Comparison of ENCODE assay signal across 32 cellular contexts in genomic region chr22:20213833-20214708, GRCh38. TPM values are rescaled to one million over a fixed set of nuclear protein-coding genes. Genes with fewer than 3 reads are reported as not detected.
DNase-seq lines count a peak whose midpoint lies in the region; ATAC-seq, FAIRE-seq and TF ChIP-seq lines count a peak whose summit lies in the region.
"Had no signal": no experiment of that assay in that cellular context is flagged by ENCODE, and none has a peak within 500 bp of the region (broad histone marks: within the 10 kb centered on the region; RNA-seq: fewer than 3 reads in every experiment).

No MANE protein-coding gene starts in this region.

- H3K9me3 Mint-ChIP-seq in glutamatergic neuron (ENCODE audit: unreplicated experiment), result peaks cover 2% of the 10 kb centered on the region
- H3K9me3 Mint-ChIP-seq: activated T-helper 2 cell treated with anti-CD3 and anti-CD28 coated beads, Interferon-gamma antibody, Interleukin-2, Interleukin-4, amounts not matched to agents 10 μg/mL and 5 μg/mL and 100 μg/mL, durations not matched to agents 14 hours and 24 hours and 36 hours; neural progenitor cell; T-helper 2 cell treated with Interferon-gamma antibody and Interleukin-4, amounts not matched to agents 5 μg/mL and 100 μg/mL, for 36 hours had no signal

- peak overlapping the region; percentile 58 to 99 (median 87) for H3K4me2 ChIP-seq in BLaER1 treated with 17β-estradiol and CSF1 and Interleukin-3, amounts not matched to agents 10 nM and 100 nM
- H3K4me2 ChIP-seq in K562 (ENCODE audit: insufficient read depth, low read length), result no peak overlapping the region
- H3K4me2 ChIP-seq: neural progenitor cell had no signal

- H3K27me3 Mint-ChIP-seq in glutamatergic neuron (ENCODE audit: unreplicated experiment), result peaks cover 5% of the 10 kb centered on the region

- 4% methylated on average over 33 of the region's 33 CpGs for WGBS in K562 (ENCODE audit: insufficient coverage, low coverage, missing lambda C conversion rate)
- WGBS in sigmoid colon, 2 donors, result 79 to 80% methylated on average over 33 of the region's 33 CpGs

- H3K27me3 ChIP-seq in BLaER1 treated with 17β-estradiol and CSF1 and Interleukin-3, amounts not matched to agents 10 nM and 100 nM, result peaks cover 0 to 11% (median 0%) of the 10 kb centered on the region in 11 experiments; a peak in 3 of 22 replicates
- H3K27me3 ChIP-seq in K562 (ENCODE audit: control insufficient read depth in 2 of 2, insufficient read depth in 2 of 2, low read length in 2 of 2) (peaks cover 43 to 63% of the 10 kb centered on the region in 2 experiments), sigmoid colon (no peaks in the 10 kb centered on the region)
- H3K27me3 ChIP-seq: neural progenitor cell, right lobe of liver had no signal

- no TSS peak for BruUV-seq in K562 (replicated peaks; lab: Mats Ljungman, UMichigan)

- TF ChIP-seq RAD21 in K562 (CRISPR knock-in tag; conservative IDR thresholded peaks at IDR 0.05 in 1 of 2, IDR thresholded peaks at IDR 0.05 in 1 of 2), result no peak

- peaks cover 37 to 92% (median 86%) of the 10 kb centered on the region in 10 experiments for H3K4me1 ChIP-seq in BLaER1 treated with 17β-estradiol and CSF1 and Interleukin-3, amounts not matched to agents 10 nM and 100 nM
- H3K4me1 ChIP-seq in K562 (replicated peaks in 1 of 2; ENCODE audit: control insufficient read depth in 2 of 2, insufficient read depth in 2 of 2, low read length in 2 of 2) (peaks cover 5 to 56% of the 10 kb centered on the region in 2 experiments; a peak in 3 of 5 replicates), sigmoid colon (peaks cover 0 to 15% (median 10%) of the 10 kb centered on the region in 4 donors)
- H3K4me1 ChIP-seq: neural progenitor cell had no signal

- H3K4me1 Mint-ChIP-seq in glutamatergic neuron (ENCODE audit: low read depth, unreplicated experiment), result peaks cover 16% of the 10 kb centered on the region

- TF ChIP-seq POLR2A in K562 (conservative IDR thresholded peaks at IDR 0.05), result no peak
- no peak for TF ChIP-seq POLR2A in sigmoid colon (IDR thresholded peaks at IDR 0.05)

- peak overlapping the region in 7 of 10 experiments; percentile 18 to 55 (median 38); a peak in 9 of 20 replicates for H3K4me3 ChIP-seq in BLaER1 treated with 17β-estradiol and CSF1 and Interleukin-3, amounts not matched to agents 10 nM and 100 nM
- H3K4me3 ChIP-seq in K562 (no peak overlapping the region), sigmoid colon (no peak overlapping the region)
- H3K4me3 ChIP-seq: neural progenitor cell, right lobe of liver had no signal

- TF ChIP-seq EP300 in K562 (IDR thresholded peaks at IDR 0.05; ENCODE audit: low read length) (no peak), sigmoid colon (IDR thresholded peaks at IDR 0.05) (no peak)

- no peak overlapping the region for H2AFZ ChIP-seq in K562 (ENCODE audit: low read depth, low read length)
- H2AFZ ChIP-seq: neural progenitor cell had no signal

- H3K27ac ChIP-seq in BLaER1 treated with 17β-estradiol and CSF1 and Interleukin-3, amounts not matched to agents 10 nM and 100 nM, result peak overlapping the region in 7 of 11 experiments; percentile 35 to 60 (median 54); a peak in 12 of 22 replicates
- no peak overlapping the region for H3K27ac ChIP-seq in K562 (ENCODE audit: extremely low read depth, low read depth, low read length)
- no peak overlapping the region for H3K27ac ChIP-seq in sigmoid colon
- H3K27ac ChIP-seq: C4-2B, epithelial cell of prostate, neural progenitor cell, right lobe of liver had no signal

- CTCF ChIA-PET in K562 (lab: Yijun Ruan, JAX; ENCODE audit: low intra/inter-chr PET ratio), result interaction anchor here (0.6 kb wide), 1 partner anchor 26 kb away, joined by 3 read pairs; no protein-coding TSS in a partner anchor

- peak overlapping the region in 9 of 11 experiments; percentile 9 to 65 (median 53); a peak in 15 of 22 replicates for H3K9ac ChIP-seq in BLaER1 treated with 17β-estradiol and CSF1 and Interleukin-3, amounts not matched to agents 10 nM and 100 nM
- no peak overlapping the region for H3K9ac ChIP-seq in K562 (ENCODE audit: insufficient read depth in 1 of 2, low read depth in 2 of 2, low read length in 2 of 2)
- H3K9ac ChIP-seq: neural progenitor cell had no signal

- H3K36me3 Mint-ChIP-seq in glutamatergic neuron (ENCODE audit: unreplicated experiment), result no peaks in the 10 kb centered on the region
- H3K36me3 Mint-ChIP-seq: neural progenitor cell had no signal

- no peak for ATAC-seq in K562
- no peak for ATAC-seq in HG02571 (IDR thresholded peaks at IDR 0.05; ENCODE audit: unreplicated experiment)
- ATAC-seq: left ventricle myocardium superior, right lobe of liver had no signal

- FAIRE-seq in K562 (lab: Jason Lieb, UNC), result no peak
- FAIRE-seq: colon, HTR-8/SVneo, RCC 7860 had no signal

- no peaks in the 10 kb centered on the region for H3K9me3 ChIP-seq in BLaER1 treated with 17β-estradiol and CSF1 and Interleukin-3, amounts not matched to agents 10 nM and 100 nM (replicated peaks in 1 of 11)
- H3K9me3 ChIP-seq in K562 (replicated peaks; ENCODE audit: control insufficient read depth, insufficient read depth, low read depth, low read length) (peaks cover under 1% of the 10 kb centered on the region; the same call in 1 of the 2 replicates), sigmoid colon (no peaks in the 10 kb centered on the region)
- H3K9me3 ChIP-seq: right lobe of liver had no signal

- POLR2A ChIA-PET in K562 (lab: Yijun Ruan, JAX), result interaction anchor here (0.7 to 4.4 kb wide), 8 partner anchors 8 to 33 kb away, joined by 3 to 30 read pairs (median 4); no protein-coding TSS in a partner anchor

- in situ Hi-C loops in K562 (cut with MboI), result no loop called here

- intact Hi-C loops in K562 (cut with micrococcal nuclease) (no loop called here), sigmoid colon (cut with DNase I) (no loop called here)

- no peaks in the 10 kb centered on the region for H3K36me3 ChIP-seq in BLaER1 treated with 17β-estradiol and CSF1 and Interleukin-3, amounts not matched to agents 10 nM and 100 nM
- no peaks in the 10 kb centered on the region for H3K36me3 ChIP-seq in K562 (ENCODE audit: control insufficient read depth, insufficient read depth, low read length)
- H3K36me3 ChIP-seq in sigmoid colon, result no peaks in the 10 kb centered on the region
- H3K36me3 ChIP-seq: neural progenitor cell, right lobe of liver had no signal

- no peak overlapping the region for H3K27ac Mint-ChIP-seq in glutamatergic neuron (ENCODE audit: unreplicated experiment)
- H3K27ac Mint-ChIP-seq: activated T-helper 2 cell treated with anti-CD3 and anti-CD28 coated beads, Interferon-gamma antibody, Interleukin-2, Interleukin-4, amounts not matched to agents 10 μg/mL and 5 μg/mL and 100 μg/mL, durations not matched to agents 14 hours and 24 hours and 36 hours; neural progenitor cell; progenitor cell of endocrine pancreas; T-helper 2 cell treated with Interferon-gamma antibody and Interleukin-4, amounts not matched to agents 5 μg/mL and 100 μg/mL, for 36 hours had no signal

- DNase-seq in NCI-H1694 treated with DMSO at 0.1 percent for 48 hours (lab: John Stamatoyannopoulos, UW) (peak; percentile 19), K562 (ENCODE audit: extremely low read depth in 1 of 4, low spot score in 3 of 4) (no peak), occipital lobe (lab: John Stamatoyannopoulos, UW) (peak; percentile 57), sigmoid colon (no peak), glutamatergic neuron (no peak)
- DNase-seq in stimulated activated naive CD4-positive, alpha-beta T cell (lab: John Stamatoyannopoulos, UW), result no peak
- DNase-seq: activated naive CD4-positive, alpha-beta T cell treated with anti-CD3 and anti-CD28 coated beads, Interleukin-2, amount 50 U/mL, for 16 hours; activated T-cell treated with anti-CD3 and anti-CD28 coated beads for 4 hours; DMS79; effector CD8-positive, alpha-beta T cell; GDM1; GOT3; left ventricle myocardium superior; mesendoderm; NCI-H1092; NCI-H2029; NCI-H446; NCI-H748 treated with DMSO at 0.1 percent for 48 hours; right lobe of liver; SHP77 treated with DMSO at 0.1 percent for 48 hours; trophoblast cell had no signal

- no peak overlapping the region for H3K4me3 Mint-ChIP-seq in glutamatergic neuron (ENCODE audit: unreplicated experiment)
- H3K4me3 Mint-ChIP-seq: neural progenitor cell; T-helper 2 cell treated with Interferon-gamma antibody and Interleukin-4, amounts not matched to agents 5 μg/mL and 100 μg/mL, for 36 hours had no signal

- no peaks in the 10 kb centered on the region for H3K9me1 ChIP-seq in K562 (ENCODE audit: control insufficient read depth, insufficient read depth, low read length)

- no peaks in the 10 kb centered on the region for H3K79me2 ChIP-seq in K562 (ENCODE audit: control insufficient read depth, insufficient read depth, low read length)

- peaks cover 0 to 56% (median 6%) of the 10 kb centered on the region in 11 experiments; a peak in 7 of 22 replicates for H4K20me1 ChIP-seq in BLaER1 treated with 17β-estradiol and CSF1 and Interleukin-3, amounts not matched to agents 10 nM and 100 nM
- peaks cover 45% of the 10 kb centered on the region for H4K20me1 ChIP-seq in K562 (replicated peaks; ENCODE audit: control insufficient read depth, insufficient read depth, low read length)

- TF ChIP-seq CTCF in K562 (IDR thresholded peaks at IDR 0.05 in 2 of 3, conservative IDR thresholded peaks at IDR 0.05 in 1 of 3; ENCODE audit: insufficient read depth in 2 of 3, low read depth in 1 of 3, low read length in 3 of 3) (no peak), sigmoid colon (IDR thresholded peaks at IDR 0.05) (no peak), glutamatergic neuron (IDR thresholded peaks at IDR 0.05; ENCODE audit: partially characterized antibody, unreplicated experiment) (no peak)

RNA-seq across cellular contexts. Expression of gene RTN4R, which starts 54.0 kb away (rescaled TPM):
- total RNA-seq in K562 (2011; cell fraction: chromatin; rRNA removed; ENCODE audit: low replicate concordance), result 0.62 and 4.8 TPM in 2 replicates
- 7.4 and 9.8 TPM in 2 replicates for total RNA-seq in K562 (2011; cell fraction: nucleolus; rRNA removed)
- 3.2 and 3.7 TPM in 2 replicates for total RNA-seq in K562 (2011; cell fraction: nucleoplasm; rRNA removed)
- total RNA-seq in K562 (2014; rRNA removed), result 1.5 and 2.3 TPM in 2 replicates
- not detected in 2 replicates for total RNA-seq in K562 (2014; rRNA removed; fragmentation: Illumina TruSeq; extraction: Trizol)
- 0.41 and 0.43 TPM in 2 replicates for total RNA-seq in K562 (2015; rRNA removed; fragmentation: Illumina TruSeq; extraction: Trizol)
- total RNA-seq in K562 (2021), result 2.8 and 3.0 TPM in 2 replicates
- 1.3 and 4.4 TPM in 2 replicates for polyA plus RNA-seq in K562 (2011; rRNA removed)
- 5.9 and 9.9 TPM in 2 replicates for polyA plus RNA-seq in K562 (2011; cell fraction: cytosol; rRNA removed)
- polyA plus RNA-seq in K562 (2011; cell fraction: nucleus; rRNA removed), result 2.9 and 3.5 TPM in 2 replicates
- polyA plus RNA-seq in K562 (2012), result 2.9 and 4.6 TPM in 2 replicates
- polyA plus RNA-seq in K562 (2014; fragmentation: Illumina TruSeq; extraction: Trizol), result 0.46 TPM in 1 of 2 replicates, not detected in the other
- under 1 TPM in 1 of 2 experiments, not detected in 1; 0.04 TPM for polyA plus RNA-seq in K562 (2014; fragmentation: Nextera tagmentation; extraction: Ambion mirVana)
- 1.2 and 2.3 TPM in 2 replicates for polyA plus RNA-seq in K562 (2014; rRNA removed)
- polyA minus RNA-seq in K562 (2011; rRNA and poly(A)+ RNA removed), result 1.0 and 1.5 TPM in 2 replicates
- 5.1 and 13.6 TPM in 2 replicates for polyA minus RNA-seq in K562 (2011; cell fraction: cytosol; rRNA and poly(A)+ RNA removed)
- polyA minus RNA-seq in K562 (2011; cell fraction: nucleus; rRNA and poly(A)+ RNA removed), result 0.40 and 1.3 TPM in 2 replicates
- 9.5 TPM for total RNA-seq in occipital lobe
- total RNA-seq in sigmoid colon, result under 1 TPM in 2 of 4 donors, not detected in 2; 0.36 to 0.83 TPM
- polyA plus RNA-seq in sigmoid colon, result 1 to 10 TPM in 2 of 3 donors, under 1 TPM in 1; 0.60 to 4.3 (median 1.4) TPM
- 38.3 TPM for total RNA-seq in glutamatergic neuron (ENCODE audit: unreplicated experiment)

Comparison
In these comparisons a context has a peak if more than half of its experiments do, and no peak if none do; other contexts are left out.
1. H3K27ac ChIP-seq: peak in BLaER1 treated with 17β-estradiol and CSF1 and Interleukin-3, amounts not matched to agents 10 nM and 100 nM (7 of 11); none in K562 (single experiment) and sigmoid colon (0 of 4).
2. H3K4me3 ChIP-seq: peak in BLaER1 treated with 17β-estradiol and CSF1 and Interleukin-3, amounts not matched to agents 10 nM and 100 nM (7 of 10); none in K562 (single experiment) and sigmoid colon (0 of 4).
3. H3K9ac ChIP-seq: peak in BLaER1 treated with 17β-estradiol and CSF1 and Interleukin-3, amounts not matched to agents 10 nM and 100 nM (9 of 11); none in K562 (0 of 2).
4. DNase-seq: peak in NCI-H1694 treated with DMSO at 0.1 percent for 48 hours (single experiment) and occipital lobe (single experiment); none in K562 (0 of 4), sigmoid colon (single experiment), stimulated activated naive CD4-positive, alpha-beta T cell (0 of 6) and glutamatergic neuron (single experiment).